Comparison of ENCODE assay signal across 20 cellular contexts in the genomic region with DNA sequence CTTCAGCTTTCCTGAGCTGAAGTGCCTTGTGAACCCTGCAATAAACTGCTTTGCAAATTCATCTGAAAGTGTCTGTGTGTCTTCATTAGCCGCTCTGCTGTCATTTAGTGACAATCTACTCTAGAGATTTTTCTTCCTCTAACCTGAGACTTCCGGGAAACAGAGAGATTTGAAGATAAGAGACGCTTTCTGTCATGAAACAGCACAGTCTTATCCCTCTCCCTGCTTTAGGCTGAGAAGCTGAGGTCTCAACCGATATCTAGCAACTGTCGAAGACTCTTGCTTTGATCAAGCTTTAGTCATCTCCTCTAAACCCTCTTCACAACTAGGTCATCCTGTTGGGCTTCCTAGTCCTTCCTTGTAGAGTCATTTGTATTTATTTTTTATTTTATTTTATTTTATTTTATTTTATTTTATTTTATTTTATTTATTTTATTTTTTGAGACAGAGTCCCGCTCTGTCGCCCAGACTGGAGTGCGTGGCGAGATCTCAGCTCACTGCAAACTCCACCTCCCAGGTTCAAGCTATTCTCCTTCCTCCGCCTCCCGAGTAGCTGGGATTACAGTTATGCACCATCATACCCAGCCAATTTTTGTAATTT. TPM values are rescaled to one million over a fixed set of nuclear protein-coding genes. Genes with fewer than 3 reads are reported as not detected.
A peak's percentile ranks its signal among the peaks of the same experiment; 100 is the strongest.
DNase-seq lines count a peak whose midpoint lies in the region; ATAC-seq and TF ChIP-seq lines count a peak whose summit lies in the region.
"Had no signal": no experiment of that assay in that cellular context is flagged by ENCODE, and none has a peak within 500 bp of the region (broad histone marks: within the 10 kb centered on the region; RNA-seq: fewer than 3 reads in every experiment).

No MANE protein-coding gene starts in this region.

- peaks cover 35% of the 10 kb centered on the region for H3K27me3 Mint-ChIP-seq in activated CD8-positive, alpha-beta memory T cell treated with anti-CD3 and anti-CD28 coated beads, Interleukin-2, amount 10 ng/mL, durations not matched to agents 7 days and 5 days
- peaks cover 17% of the 10 kb centered on the region for H3K27me3 Mint-ChIP-seq in activated CD8-positive, alpha-beta T cell treated with anti-CD3 and anti-CD28 coated beads for 36 hours
- H3K27me3 Mint-ChIP-seq in naive thymus-derived CD8-positive, alpha-beta T cell = peaks cover 0 to 20% (median 6%) of the 10 kb centered on the region in 5 donors

- POLR2A ChIA-PET in activated CD8-positive, alpha-beta T cell treated with anti-CD3 and anti-CD28 coated beads for 36 hours (lab: Charles Lee) = no interaction called here
- POLR2A ChIA-PET in naive thymus-derived CD8-positive, alpha-beta T cell (lab: Charles Lee) = no interaction called here

- ATAC-seq in activated CD8-positive, alpha-beta memory T cell treated with anti-CD3 and anti-CD28 coated beads, Interleukin-2, amount 10 ng/mL, durations not matched to agents 7 days and 5 days = peak; percentile 34
- ATAC-seq in activated CD8-positive, alpha-beta T cell treated with anti-CD3 and anti-CD28 coated beads for 36 hours = peak; percentile 17
- peak in 1 of 2 donors; percentile 30 for ATAC-seq in naive thymus-derived CD8-positive, alpha-beta T cell
- ATAC-seq in HG03039 (IDR thresholded peaks at IDR 0.05; ENCODE audit: unreplicated experiment) = no peak
- ATAC-seq: A549, PC-3 had no signal

- intact Hi-C loops in activated CD8-positive, alpha-beta T cell treated with anti-CD3 and anti-CD28 coated beads for 36 hours (cut with micrococcal nuclease) = no loop called here
- intact Hi-C loops in prostate gland (cut with DNase I) = no loop called here

- H3K4me1 Mint-ChIP-seq in activated CD8-positive, alpha-beta memory T cell treated with anti-CD3 and anti-CD28 coated beads, Interleukin-2, amount 10 ng/mL, durations not matched to agents 7 days and 5 days = peaks cover 35% of the 10 kb centered on the region
- H3K4me1 Mint-ChIP-seq in activated CD8-positive, alpha-beta T cell treated with anti-CD3 and anti-CD28 coated beads for 36 hours (ENCODE audit: low read depth) = peaks cover 15% of the 10 kb centered on the region
- H3K4me1 Mint-ChIP-seq in naive thymus-derived CD8-positive, alpha-beta T cell = peaks cover 8 to 30% (median 19%) of the 10 kb centered on the region in 4 donors

- CTCF ChIA-PET in activated CD8-positive, alpha-beta memory T cell treated with anti-CD3 and anti-CD28 coated beads, Interleukin-2, amount 10 ng/mL, durations not matched to agents 7 days and 5 days (lab: Charles Lee) = interaction anchor here (2.9 kb wide), 1 partner anchor 15 kb away, joined by 12 read pairs; no protein-coding TSS in a partner anchor
- CTCF ChIA-PET in activated CD8-positive, alpha-beta T cell treated with anti-CD3 and anti-CD28 coated beads for 36 hours (lab: Charles Lee) = interaction anchor here (3.8 kb wide), 1 partner anchor 15 kb away, joined by 22 read pairs; no protein-coding TSS in a partner anchor

- no peaks in the 10 kb centered on the region for H3K27me3 ChIP-seq in prostate gland (replicated peaks; ENCODE audit: insufficient read depth)
- H3K27me3 ChIP-seq: BLaER1 treated with 17β-estradiol and CSF1 and Interleukin-3, amounts not matched to agents 10 nM and 100 nM; SJCRH30 had no signal

- TF ChIP-seq POLR2A in prostate gland (IDR thresholded peaks at IDR 0.05) = no peak

- 80% methylated on average over 11 of the region's 11 CpGs for WGBS in prostate gland

- no peak for TF ChIP-seq CTCF in activated CD8-positive, alpha-beta T cell treated with anti-CD3 and anti-CD28 coated beads for 36 hours (IDR thresholded peaks at IDR 0.05)
- no peak for TF ChIP-seq CTCF in prostate gland (IDR thresholded peaks at IDR 0.05)

- H3K36me3 ChIP-seq in prostate gland = no peaks in the 10 kb centered on the region
- H3K36me3 ChIP-seq: BLaER1 treated with 17β-estradiol and CSF1 and Interleukin-3, amounts not matched to agents 10 nM and 100 nM; SJCRH30 had no signal

- no peak for DNase-seq in activated CD8-positive, alpha-beta memory T cell treated with anti-CD3 and anti-CD28 coated beads, Interleukin-2, amount 10 ng/mL, durations not matched to agents 7 days and 5 days
- DNase-seq in activated CD8-positive, alpha-beta memory T cell treated with anti-CD3 and anti-CD28 coated beads, Interleukin-2, amount 50 U/mL, for 4 hours = no peak
- DNase-seq in Jurkat, Clone E6-1 (ENCODE audit: low read depth, low spot score) = peak; percentile 72
- no peak for DNase-seq in activated CD8-positive, alpha-beta T cell treated with anti-CD3 and anti-CD28 coated beads for 36 hours
- peak in 1 of 10 donors; percentile 18 for DNase-seq in naive thymus-derived CD8-positive, alpha-beta T cell
- DNase-seq in prostate gland (ENCODE audit: low spot score) = no peak
- no peak for DNase-seq in NOMO-1 treated with DMSO at 0.1 percent for 48 hours (lab: John Stamatoyannopoulos, UW; ENCODE audit: unreplicated experiment)
- DNase-seq: GOT3, KBM-7, NCI-H1417 treated with DMSO at 0.1 percent for 48 hours, NCI-H1930, NCI-H226, NCI-H524, NCI-H82, PC-3, RPMI8226, SJCRH30 had no signal

- H3K4me3 ChIP-seq in Jurkat, Clone E6-1 (ENCODE audit: low read length) = no peak overlapping the region
- no peak overlapping the region for H3K4me3 ChIP-seq in prostate gland
- H3K4me3 ChIP-seq: A549, SJCRH30 had no signal

- no peaks in the 10 kb centered on the region for H3K9me3 Mint-ChIP-seq in activated CD8-positive, alpha-beta memory T cell treated with anti-CD3 and anti-CD28 coated beads, Interleukin-2, amount 10 ng/mL, durations not matched to agents 7 days and 5 days (ENCODE audit: low read depth)
- no peaks in the 10 kb centered on the region for H3K9me3 Mint-ChIP-seq in activated CD8-positive, alpha-beta T cell treated with anti-CD3 and anti-CD28 coated beads for 36 hours
- H3K9me3 Mint-ChIP-seq in naive thymus-derived CD8-positive, alpha-beta T cell = no peaks in the 10 kb centered on the region

- H3K27ac Mint-ChIP-seq in activated CD8-positive, alpha-beta memory T cell treated with anti-CD3 and anti-CD28 coated beads, Interleukin-2, amount 10 ng/mL, durations not matched to agents 7 days and 5 days = no peak overlapping the region
- H3K27ac Mint-ChIP-seq in activated CD8-positive, alpha-beta T cell treated with anti-CD3 and anti-CD28 coated beads for 36 hours = no peak overlapping the region
- no peak overlapping the region for H3K27ac Mint-ChIP-seq in naive thymus-derived CD8-positive, alpha-beta T cell

- H3K27ac ChIP-seq in prostate gland = no peak overlapping the region
- H3K27ac ChIP-seq: A549, SJCRH30 had no signal

- H3K9me3 ChIP-seq in prostate gland = no peaks in the 10 kb centered on the region
- H3K9me3 ChIP-seq: A549, SJCRH30 had no signal

- H3K4me1 ChIP-seq in prostate gland (replicated peaks) = no peaks in the 10 kb centered on the region
- H3K4me1 ChIP-seq: SJCRH30 had no signal

- H3K36me3 Mint-ChIP-seq in activated CD8-positive, alpha-beta memory T cell treated with anti-CD3 and anti-CD28 coated beads, Interleukin-2, amount 10 ng/mL, durations not matched to agents 7 days and 5 days = no peaks in the 10 kb centered on the region
- H3K36me3 Mint-ChIP-seq in activated CD8-positive, alpha-beta T cell treated with anti-CD3 and anti-CD28 coated beads for 36 hours (ENCODE audit: low read depth) = no peaks in the 10 kb centered on the region
- no peaks in the 10 kb centered on the region for H3K36me3 Mint-ChIP-seq in naive thymus-derived CD8-positive, alpha-beta T cell

- H3K4me3 Mint-ChIP-seq in activated CD8-positive, alpha-beta memory T cell treated with anti-CD3 and anti-CD28 coated beads, Interleukin-2, amount 10 ng/mL, durations not matched to agents 7 days and 5 days = no peak overlapping the region
- H3K4me3 Mint-ChIP-seq in activated CD8-positive, alpha-beta T cell treated with anti-CD3 and anti-CD28 coated beads for 36 hours = no peak overlapping the region
- H3K4me3 Mint-ChIP-seq in naive thymus-derived CD8-positive, alpha-beta T cell = peak overlapping the region in 6 of 10 donors; percentile 8 to 58 (median 40)

RNA-seq across cellular contexts. Expression of gene RNASE2, which starts 1.2 kb away (rescaled TPM):
- not detected for total RNA-seq in activated CD8-positive, alpha-beta memory T cell treated with anti-CD3 and anti-CD28 coated beads, Interleukin-2, amount 10 ng/mL, durations not matched to agents 7 days and 5 days
- not detected for polyA plus RNA-seq in Jurkat, Clone E6-1 (2012; ENCODE audit: insufficient read depth, insufficient read length)
- total RNA-seq in activated CD8-positive, alpha-beta T cell treated with anti-CD3 and anti-CD28 coated beads for 36 hours = not detected
- total RNA-seq in naive thymus-derived CD8-positive, alpha-beta T cell = not detected
- not detected for polyA plus RNA-seq in naive thymus-derived CD8-positive, alpha-beta T cell
- total RNA-seq in prostate gland = under 1 TPM; 0.46 to 0.91 TPM
- total RNA-seq: PC-3, SJCRH30 had no signal
- polyA plus RNA-seq: A549 had no signal

RNA-seq across cellular contexts. Expression of gene METTL17, which starts 33.3 kb away (rescaled TPM):
- 100 to 1,000 TPM; 102 to 111 TPM for total RNA-seq in activated CD8-positive, alpha-beta memory T cell treated with anti-CD3 and anti-CD28 coated beads, Interleukin-2, amount 10 ng/mL, durations not matched to agents 7 days and 5 days
- polyA plus RNA-seq in Jurkat, Clone E6-1 (2012; ENCODE audit: insufficient read depth, insufficient read length) = 140 TPM
- total RNA-seq in activated CD8-positive, alpha-beta T cell treated with anti-CD3 and anti-CD28 coated beads for 36 hours = 10 to 100 TPM; 88.4 to 92.0 TPM
- total RNA-seq in naive thymus-derived CD8-positive, alpha-beta T cell = 100 to 1,000 TPM; 120 to 127 TPM
- 10 to 100 TPM; 29.8 to 50.8 (median 38.2) TPM for polyA plus RNA-seq in naive thymus-derived CD8-positive, alpha-beta T cell
- total RNA-seq in prostate gland = 10 to 100 TPM; 60.3 to 74.5 TPM

RNA-seq across cellular contexts. Expression of gene SLC39A2, which starts 42.6 kb away (rescaled TPM):
- under 1 TPM; 0.16 to 0.44 TPM for total RNA-seq in activated CD8-positive, alpha-beta memory T cell treated with anti-CD3 and anti-CD28 coated beads, Interleukin-2, amount 10 ng/mL, durations not matched to agents 7 days and 5 days
- polyA plus RNA-seq in Jurkat, Clone E6-1 (2012; ENCODE audit: insufficient read depth, insufficient read length) = not detected
- total RNA-seq in activated CD8-positive, alpha-beta T cell treated with anti-CD3 and anti-CD28 coated beads for 36 hours = not detected
- total RNA-seq in naive thymus-derived CD8-positive, alpha-beta T cell = under 1 TPM; 0.80 to 0.91 TPM
- polyA plus RNA-seq in naive thymus-derived CD8-positive, alpha-beta T cell = not detected
- 10 to 100 TPM in 1 of 2 donors, 1 to 10 TPM in 1; 1.7 to 20.1 TPM for total RNA-seq in prostate gland
- total RNA-seq: PC-3 had no signal
- polyA plus RNA-seq: A549 had no signal

Comparison
In these comparisons a context has a peak if more than half of its experiments do, and no peak if none do; other contexts are left out.
1. H3K4me3 Mint-ChIP-seq: peak in naive thymus-derived CD8-positive, alpha-beta T cell (6 of 10); none in activated CD8-positive, alpha-beta memory T cell treated with anti-CD3 and anti-CD28 coated beads, Interleukin-2, amount 10 ng/mL, durations not matched to agents 7 days and 5 days (single experiment) and activated CD8-positive, alpha-beta T cell treated with anti-CD3 and anti-CD28 coated beads for 36 hours (single experiment).